ENCODE assay signal across 11 cellular contexts in genomic region chr16:11092788-11093577, GRCh38.
DNase-seq lines count a peak whose midpoint lies in the region; ATAC-seq, FAIRE-seq and TF ChIP-seq lines count a peak whose summit lies in the region.
"Had no signal": no experiment of that assay in that cellular context is flagged by ENCODE, and none has a peak within 500 bp of the region (broad histone marks: within the 10 kb centered on the region; RNA-seq: fewer than 3 reads in every experiment).

No MANE protein-coding gene starts in this region.

- POLR2A ChIA-PET in GM12878 (lab: Charles Lee), result interaction anchor here (0.6 to 5.8 kb wide), 5 partner anchors 12 to 162 kb away, joined by 3 to 48 read pairs (median 5); partner anchors contain the start of gene SOCS1
- POLR2A ChIA-PET in Caco-2 (lab: Charles Lee), result no interaction called here

- peak overlapping the region; percentile 80 for H3K27ac ChIP-seq in GM12878 (ENCODE audit: control insufficient read depth, insufficient read depth)

- intact Hi-C loops in GM12878 (cut with micrococcal nuclease; ENCODE audit: unreplicated experiment) (no loop called here), Caco-2 (cut with micrococcal nuclease; ENCODE audit: unreplicated experiment) (no loop called here)

- no peaks in the 10 kb centered on the region for H4K20me1 ChIP-seq in Loucy (ENCODE audit: insufficient read depth, low read length, poor library complexity, severe bottlenecking)
- no peaks in the 10 kb centered on the region for H4K20me1 ChIP-seq in GM12878 (ENCODE audit: control insufficient read depth, insufficient read depth)

- no peak for ATAC-seq in GM12878
- ATAC-seq in stimulated activated memory B cell treated with anti-CD40 and anti-IgM and Interleukin-4, amounts not matched to agents 10 μg/mL and 1 μg/mL and 100 μg/mL, for 72 hours, result no peak
- ATAC-seq: heart right ventricle had no signal

- H3K4me3 ChIP-seq in Loucy (ENCODE audit: low read length, poor library complexity, severe bottlenecking) (no peak overlapping the region), GM12878 (no peak overlapping the region), Caco-2 (ENCODE audit: low read depth, low read length) (no peak overlapping the region)
- H3K4me3 ChIP-seq: heart right ventricle had no signal

- H3K4me1 ChIP-seq in Loucy (ENCODE audit: insufficient read depth, low read length, poor library complexity, severe bottlenecking), result peaks cover 77% of the 10 kb centered on the region
- H3K4me1 ChIP-seq in GM12878 (ENCODE audit: control insufficient read depth, insufficient read depth, low read length), result peaks cover 58% of the 10 kb centered on the region
- no peaks in the 10 kb centered on the region for H3K4me1 ChIP-seq in Caco-2

- H3K9me3 Mint-ChIP-seq in stimulated activated memory B cell treated with anti-CD40 and anti-IgM and Interleukin-4, amounts not matched to agents 10 μg/mL and 1 μg/mL and 100 μg/mL, for 72 hours, result no peaks in the 10 kb centered on the region
- H3K9me3 Mint-ChIP-seq in Caco-2 (ENCODE audit: unreplicated experiment), result no peaks in the 10 kb centered on the region

- H3K9me2 ChIP-seq in Loucy (replicated peaks; ENCODE audit: low read depth, low read length), result no peaks in the 10 kb centered on the region

- 85% methylated on average over 12 of the region's 12 CpGs for WGBS in GM12878 (ENCODE audit: insufficient coverage, insufficient replicate concordance, low lambda C conversion rate, missing lambda C conversion rate)

- no peaks in the 10 kb centered on the region for H3K27me3 Mint-ChIP-seq in stimulated activated memory B cell treated with anti-CD40 and anti-IgM and Interleukin-4, amounts not matched to agents 10 μg/mL and 1 μg/mL and 100 μg/mL, for 72 hours
- H3K27me3 Mint-ChIP-seq in Caco-2 (ENCODE audit: insufficient read depth, unreplicated experiment), result no peaks in the 10 kb centered on the region

- DNase-seq in GM12891 (ENCODE audit: insufficient read length, low spot score) (no peak), GM12878 (ENCODE audit: low read depth, low spot score) (no peak), NCI-H2196 (lab: John Stamatoyannopoulos, UW; ENCODE audit: unreplicated experiment) (no peak), Caco-2 (no peak), NCI-H187 treated with DMSO at 0.1 percent for 48 hours (lab: John Stamatoyannopoulos, UW) (no peak)
- DNase-seq: activated gamma-delta T cell treated with Interleukin-2 at 50 U/mL for 16 hours; heart right ventricle; stimulated activated CD4-positive, alpha-beta T cell treated with anti-CD3 and anti-CD28 coated beads, Interleukin-4, amount 100 ng/mL, for 1 hour; stimulated activated naive CD4-positive, alpha-beta T cell had no signal

- no TSS peak for BruUV-seq in GM12878 (replicated peaks; lab: Mats Ljungman, UMichigan)
- BruUV-seq in Caco-2 (replicated peaks; lab: Mats Ljungman, UMichigan), result no TSS peak

- no peaks in the 10 kb centered on the region for H3K36me3 ChIP-seq in Loucy (ENCODE audit: insufficient read depth, low read length)
- peaks cover 0 to under 1% of the 10 kb centered on the region in 2 experiments; a peak in 2 of 4 replicates for H3K36me3 ChIP-seq in GM12878 (ENCODE audit: control insufficient read depth in 2 of 2, insufficient read depth in 2 of 2, low read length in 1 of 2)
- H3K36me3 ChIP-seq in Caco-2 (ENCODE audit: control insufficient read depth, insufficient read depth, low read length), result no peaks in the 10 kb centered on the region

- H3K9ac ChIP-seq in Loucy (ENCODE audit: low read depth, low read length, poor library complexity, severe bottlenecking), result peak overlapping the region; percentile 65
- peak overlapping the region; percentile 31; the same call in 1 of the 2 replicates for H3K9ac ChIP-seq in GM12878 (ENCODE audit: control insufficient read depth, insufficient read depth, low read length)

- peaks cover 44% of the 10 kb centered on the region for H3K36me3 Mint-ChIP-seq in stimulated activated memory B cell treated with anti-CD40 and anti-IgM and Interleukin-4, amounts not matched to agents 10 μg/mL and 1 μg/mL and 100 μg/mL, for 72 hours
- H3K36me3 Mint-ChIP-seq in Caco-2 (ENCODE audit: insufficient read depth, unreplicated experiment), result no peaks in the 10 kb centered on the region

- peaks cover 48% of the 10 kb centered on the region for H3K4me1 Mint-ChIP-seq in stimulated activated memory B cell treated with anti-CD40 and anti-IgM and Interleukin-4, amounts not matched to agents 10 μg/mL and 1 μg/mL and 100 μg/mL, for 72 hours
- peaks cover 7% of the 10 kb centered on the region for H3K4me1 Mint-ChIP-seq in Caco-2 (ENCODE audit: low read depth, unreplicated experiment)

- peak overlapping the region; percentile 24 for H3K4me3 Mint-ChIP-seq in stimulated activated memory B cell treated with anti-CD40 and anti-IgM and Interleukin-4, amounts not matched to agents 10 μg/mL and 1 μg/mL and 100 μg/mL, for 72 hours
- H3K4me3 Mint-ChIP-seq in Caco-2 (ENCODE audit: unreplicated experiment), result no peak overlapping the region

- TF ChIP-seq POLR2A in GM12891 (IDR thresholded peaks at IDR 0.05; ENCODE audit: low read depth, low read length), result no peak
- TF ChIP-seq POLR2A in GM12878 (IDR thresholded peaks at IDR 0.05; ENCODE audit: low read depth, low read length), result no peak

- TF ChIP-seq RAD21 in GM12878 (IDR thresholded peaks at IDR 0.05; ENCODE audit: insufficient read depth, low read depth, low read length), result no peak

- no peak for TF ChIP-seq CTCF in Loucy (conservative IDR thresholded peaks at IDR 0.05; ENCODE audit: low read length)
- no peak for TF ChIP-seq CTCF in GM12878 (IDR thresholded peaks at IDR 0.05 in 2 of 3, conservative IDR thresholded peaks at IDR 0.05 in 1 of 3; ENCODE audit: control insufficient read depth in 2 of 3, extremely low read depth in 1 of 3, insufficient read depth in 1 of 3, low read depth in 3 of 3, low read length in 3 of 3)
- no peak for TF ChIP-seq CTCF in Caco-2 (IDR thresholded peaks at IDR 0.05; ENCODE audit: insufficient read depth in 1 of 2, low read depth in 1 of 2, low read length in 1 of 2, severe bottlenecking in 1 of 2, unreplicated experiment in 1 of 2)

- FAIRE-seq in GM12891 (lab: Jason Lieb, UNC) (peak; percentile 63), GM12878 (lab: Jason Lieb, UNC) (no peak)

- in situ Hi-C loops in GM12878 (cut with MboI), result no loop called here

- SMC1A ChIA-PET in GM12878 (lab: Charles Lee; ENCODE audit: uncharacterized antibody, unreplicated experiment), result interaction anchor here (2.1 to 6.5 kb wide), 4 partner anchors 10 to 15 kb away, joined by 5 to 68 read pairs (median 17); no protein-coding TSS in a partner anchor

- peaks cover 14% of the 10 kb centered on the region for H3F3A ChIP-seq in Loucy (ENCODE audit: low read depth)

- H3K79me2 ChIP-seq in Loucy (ENCODE audit: insufficient read depth, low read length), result no peaks in the 10 kb centered on the region
- no peaks in the 10 kb centered on the region for H3K79me2 ChIP-seq in GM12878 (ENCODE audit: control insufficient read depth, insufficient read depth, low read length)

- no peaks in the 10 kb centered on the region for H3K9me3 ChIP-seq in Loucy (ENCODE audit: insufficient read depth, low read depth, low read length)
- H3K9me3 ChIP-seq in GM12878 (replicated peaks; ENCODE audit: control insufficient read depth, insufficient read depth, low read length), result no peaks in the 10 kb centered on the region
- H3K9me3 ChIP-seq in Caco-2, result no peaks in the 10 kb centered on the region
- H3K9me3 ChIP-seq: heart right ventricle had no signal

- H3K27me3 ChIP-seq in Loucy (ENCODE audit: insufficient read depth, low read length, poor library complexity, severe bottlenecking) (no peaks in the 10 kb centered on the region), GM12878 (replicated peaks in 1 of 2; ENCODE audit: control insufficient read depth in 2 of 2, insufficient read depth in 2 of 2, low read length in 1 of 2) (no peaks in the 10 kb centered on the region), Caco-2 (replicated peaks; ENCODE audit: control insufficient read depth, insufficient read depth, low read length) (no peaks in the 10 kb centered on the region)
- H3K27me3 ChIP-seq: heart right ventricle had no signal

- H2AFZ ChIP-seq in Loucy (ENCODE audit: low read length) (no peak overlapping the region), GM12878 (ENCODE audit: control insufficient read depth, low read depth, low read length) (no peak overlapping the region)

- H3K4me2 ChIP-seq in Loucy (ENCODE audit: low read depth, low read length, poor library complexity, severe bottlenecking) (peak overlapping the region; percentile 79), GM12878 (ENCODE audit: control insufficient read depth, insufficient read depth) (no peak overlapping the region)

- CTCF ChIA-PET in GM12878 (lab: Yijun Ruan, JAX), result interaction anchor here (0.8 to 4.1 kb wide), 5 partner anchors 9 to 128 kb away, joined by 3 to 20 read pairs (median 4); no protein-coding TSS in a partner anchor
- CTCF ChIA-PET in Caco-2 (lab: Charles Lee), result no interaction called here

- TF ChIP-seq EP300 in GM12878 (IDR thresholded peaks at IDR 0.05; ENCODE audit: borderline replicate concordance in 1 of 2, control insufficient read depth in 1 of 2, low read depth in 2 of 2, low read length in 2 of 2), result no peak

- RAD21 ChIA-PET in GM12878 (lab: Charles Lee; ENCODE audit: unreplicated experiment), result interaction anchor here (1.0 to 4.5 kb wide), 4 partner anchors 12 to 163 kb away, joined by 4 to 39 read pairs (median 20); partner anchors contain the start of gene SOCS1

- peak overlapping the region; percentile 96 for H3K27ac Mint-ChIP-seq in stimulated activated memory B cell treated with anti-CD40 and anti-IgM and Interleukin-4, amounts not matched to agents 10 μg/mL and 1 μg/mL and 100 μg/mL, for 72 hours
- H3K27ac Mint-ChIP-seq in Caco-2 (ENCODE audit: unreplicated experiment), result no peak overlapping the region

TF ChIP-seq in GM12891, 5 proteins besides CTCF, POLR2A, EP300 and RAD21:
- TF ChIP-seq TAF1 (IDR thresholded peaks at IDR 0.05; ENCODE audit: low read depth, low read length) (no peak), PAX5 (IDR thresholded peaks at IDR 0.05; ENCODE audit: insufficient read depth, low read length, severe bottlenecking) (no peak), SPI1 (IDR thresholded peaks at IDR 0.05; ENCODE audit: low read depth, low read length) (no peak), POU2F2 (IDR thresholded peaks at IDR 0.05; ENCODE audit: low read depth, low read length) (no peak), POLR2AphosphoS5 (IDR thresholded peaks at IDR 0.05; ENCODE audit: low read depth, low read length) (no peak)
TF ChIP-seq in GM12891: peak in this region for 0.

TF ChIP-seq in GM12878, 131 proteins besides CTCF, POLR2A, EP300 and RAD21:
- TF ChIP-seq TBL1XR1 (IDR thresholded peaks at IDR 0.05; ENCODE audit: low read depth, low read length) (no peak), MAX (IDR thresholded peaks at IDR 0.05; ENCODE audit: low read depth, low read length) (no peak)
